ENCODE assay signal across 9 cellular contexts in the genomic region with DNA sequence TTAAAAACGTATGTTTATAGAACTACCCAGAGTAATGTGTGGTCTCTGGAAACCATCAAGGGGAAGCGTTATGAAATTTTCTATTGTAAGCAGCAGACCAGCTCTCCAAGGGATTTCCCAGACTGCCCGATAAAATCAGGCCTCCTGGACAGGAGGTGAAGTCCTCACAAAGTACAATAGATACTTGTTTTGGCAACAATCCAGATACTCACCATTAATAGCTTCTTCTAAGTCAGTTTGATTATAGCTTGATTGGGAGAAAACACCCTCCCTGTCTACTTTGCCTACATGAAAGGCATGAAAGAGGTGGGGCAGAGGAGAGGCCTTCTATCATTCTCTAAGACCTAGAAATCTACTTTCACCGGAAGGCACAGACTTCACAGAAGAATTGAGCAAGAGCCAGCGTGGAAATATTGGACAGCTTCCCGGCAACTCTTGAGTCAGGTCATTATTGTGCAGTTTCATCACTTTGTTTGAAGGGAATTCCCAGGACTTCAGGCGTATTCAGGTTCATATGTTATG.
DNase-seq lines count a peak whose midpoint lies in the region; ATAC-seq lines count a peak whose summit lies in the region.
"Had no signal": no experiment of that assay in that cellular context is flagged by ENCODE, and none has a peak within 500 bp of the region (broad histone marks: within the 10 kb centered on the region; RNA-seq: fewer than 3 reads in every experiment).

No MANE protein-coding gene starts in this region.

- DNase-seq in EH (ENCODE audit: low read depth) (peak; percentile 93), RPMI7951 (ENCODE audit: low read depth) (peak; percentile 96), fibroblast of the conjunctiva (ENCODE audit: low read depth) (peak; percentile 97), renal cortical epithelial cell (ENCODE audit: low read depth) (peak; percentile 99), NCI-H1092 treated with DMSO at 0.1 percent for 48 hours (lab: John Stamatoyannopoulos, UW) (no peak), 8988T (no peak)
- DNase-seq: naive B cell had no signal

- ATAC-seq in GM19351 (IDR thresholded peaks at IDR 0.05; ENCODE audit: unreplicated experiment): no peak
- ATAC-seq in HG02938 (IDR thresholded peaks at IDR 0.05; ENCODE audit: unreplicated experiment): no peak

Comparison
In these comparisons a context has a peak if more than half of its experiments do, and no peak if none do; other contexts are left out.
1. DNase-seq: peak in EH (single experiment), RPMI7951 (single experiment), fibroblast of the conjunctiva (single experiment) and renal cortical epithelial cell (single experiment); none in NCI-H1092 treated with DMSO at 0.1 percent for 48 hours (single experiment) and 8988T (single experiment).